27 cellular contexts compared by ENCODE assay signal in the genomic region with DNA sequence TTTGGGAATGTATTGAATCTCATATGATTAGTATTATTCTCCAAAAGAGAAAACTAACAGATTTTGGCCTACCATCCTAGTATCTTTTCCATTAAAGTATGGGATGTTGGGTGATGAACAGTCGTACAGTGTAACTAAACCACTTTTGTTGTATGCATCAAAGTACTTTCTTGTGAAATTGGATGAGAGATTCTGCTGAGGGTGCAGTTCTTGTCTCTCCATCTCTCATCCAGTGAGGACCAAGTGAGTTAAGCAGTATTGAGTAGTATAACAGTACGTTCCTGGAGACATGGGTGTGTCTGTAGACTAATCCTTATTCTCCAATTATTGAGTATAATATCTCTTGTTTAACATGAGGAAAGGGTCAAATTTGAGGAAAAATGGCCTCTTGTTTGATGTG.
"Had no signal": no experiment of that assay in that cellular context is flagged by ENCODE, and none has a peak within 500 bp of the region (broad histone marks: within the 10 kb centered on the region; RNA-seq: fewer than 3 reads in every experiment).

No MANE protein-coding gene starts in this region.

- H3K27me3 Mint-ChIP-seq: dendritic cell treated with granulocyte-macrophage colony-stimulating factor and Interleukin-4, amounts not matched to agents 40 ng/mL and 50 ng/mL, for 4 days; naive thymus-derived CD8-positive, alpha-beta T cell; stimulated activated memory B cell treated with anti-CD40 and anti-IgM and Interleukin-4, amounts not matched to agents 10 μg/mL and 1 μg/mL and 100 μg/mL, for 72 hours had no signal

- H3K4me3 Mint-ChIP-seq: dendritic cell treated with granulocyte-macrophage colony-stimulating factor and Interleukin-4, amounts not matched to agents 40 ng/mL and 50 ng/mL, for 4 days; endodermal cell; naive thymus-derived CD8-positive, alpha-beta T cell; stimulated activated memory B cell treated with anti-CD40 and anti-IgM and Interleukin-4, amounts not matched to agents 10 μg/mL and 1 μg/mL and 100 μg/mL, for 72 hours had no signal

- H3K36me3 ChIP-seq: colonic mucosa, gastrocnemius medialis, ovary had no signal

- ATAC-seq: esophagus mucosa; gastrocnemius medialis; left lobe of liver; naive thymus-derived CD8-positive, alpha-beta T cell; psoas muscle; right cardiac atrium; stimulated activated memory B cell treated with anti-CD40 and anti-IgM and Interleukin-4, amounts not matched to agents 10 μg/mL and 1 μg/mL and 100 μg/mL, for 72 hours; stimulated activated naive CD8-positive, alpha-beta T cell treated with anti-CD3 and anti-CD28 coated beads, Interleukin-15, Interleukin-2, amounts not matched to agents 100 U/mL and 50 U/mL, for 24 hours had no signal

- H3K4me1 Mint-ChIP-seq: naive thymus-derived CD8-positive, alpha-beta T cell had no signal

- H3K4me1 ChIP-seq: colonic mucosa, spleen, testis, tibial nerve had no signal

- DNase-seq: colonic mucosa; effector CD8-positive, alpha-beta T cell; endodermal cell; foreskin fibroblast; gastrocnemius medialis; head of caudate nucleus; kidney; naive thymus-derived CD8-positive, alpha-beta T cell; occipital lobe; ovary; posterior cingulate gyrus; psoas muscle; right cardiac atrium; spleen; stimulated activated CD4-positive, alpha-beta T cell treated with anti-CD3 and anti-CD28 coated beads, Interleukin-4, amount 100 ng/mL, for 4 hours; stimulated activated naive CD8-positive, alpha-beta T cell treated with anti-CD3 and anti-CD28 coated beads, Interleukin-15, Interleukin-2, amounts not matched to agents 100 U/mL and 50 U/mL, for 24 hours; substantia nigra; testis; upper lobe of left lung had no signal

- H3K27ac ChIP-seq: colonic mucosa, epithelial cell of prostate, ovary, skin epidermis, spleen, testis, tibial nerve, upper lobe of left lung had no signal

- H3K9me3 ChIP-seq: colonic mucosa, gastrocnemius medialis, ovary, psoas muscle, testis, tibial nerve, upper lobe of left lung had no signal

- FAIRE-seq: urothelium cell line had no signal

- H3K36me3 Mint-ChIP-seq: naive thymus-derived CD8-positive, alpha-beta T cell had no signal

- H3K27me3 ChIP-seq: colonic mucosa, gastrocnemius medialis, ovary, spleen, testis, tibial nerve, upper lobe of left lung had no signal

- H3K4me3 ChIP-seq: colonic mucosa, gastrocnemius medialis, ovary, psoas muscle, skin epidermis, spleen, testis, tibial nerve, upper lobe of left lung had no signal

- H3K9me3 Mint-ChIP-seq: dendritic cell treated with granulocyte-macrophage colony-stimulating factor and Interleukin-4, amounts not matched to agents 40 ng/mL and 50 ng/mL, for 4 days; endodermal cell; naive thymus-derived CD8-positive, alpha-beta T cell; stimulated activated memory B cell treated with anti-CD40 and anti-IgM and Interleukin-4, amounts not matched to agents 10 μg/mL and 1 μg/mL and 100 μg/mL, for 72 hours had no signal

- H3K27ac Mint-ChIP-seq: dendritic cell treated with granulocyte-macrophage colony-stimulating factor and Interleukin-4, amounts not matched to agents 40 ng/mL and 50 ng/mL, for 4 days; endodermal cell; naive thymus-derived CD8-positive, alpha-beta T cell; stimulated activated memory B cell treated with anti-CD40 and anti-IgM and Interleukin-4, amounts not matched to agents 10 μg/mL and 1 μg/mL and 100 μg/mL, for 72 hours had no signal
